Comparison of ENCODE assay signal across 1 cellular context in the genomic region with DNA sequence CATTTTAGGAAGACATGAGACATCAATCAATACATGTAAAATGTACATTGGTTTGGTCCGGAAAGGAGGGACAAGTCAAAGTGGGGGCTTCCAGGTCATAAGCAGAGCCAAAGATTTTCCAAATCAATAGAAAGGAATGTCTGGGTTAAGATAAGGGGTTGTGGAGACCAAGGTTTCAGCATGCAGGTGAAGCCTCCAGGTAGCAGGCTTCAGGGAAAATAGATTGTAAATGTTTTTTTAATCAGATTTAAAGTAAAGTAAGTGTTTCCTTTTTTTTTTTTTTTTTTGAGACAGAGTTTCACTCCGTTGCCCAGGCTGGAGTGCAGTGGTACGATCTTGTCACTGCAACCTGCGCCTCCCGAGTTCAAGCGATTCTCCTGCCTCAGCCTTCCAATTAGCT.
TF ChIP-seq lines count a peak whose summit lies in the region.

No MANE protein-coding gene starts in this region.

TF ChIP-seq in HEK293, 187 proteins besides CTCF, POLR2A, EP300 and RAD21 (continued from another document):
- TF ChIP-seq ZNF449 (tag by site-specific recombination; IDR thresholded peaks at IDR 0.05) (no peak), ZNF626 (tag by site-specific recombination; IDR thresholded peaks at IDR 0.05) (no peak)
